ENCODE assay signal across 8 cellular contexts in the genomic region with DNA sequence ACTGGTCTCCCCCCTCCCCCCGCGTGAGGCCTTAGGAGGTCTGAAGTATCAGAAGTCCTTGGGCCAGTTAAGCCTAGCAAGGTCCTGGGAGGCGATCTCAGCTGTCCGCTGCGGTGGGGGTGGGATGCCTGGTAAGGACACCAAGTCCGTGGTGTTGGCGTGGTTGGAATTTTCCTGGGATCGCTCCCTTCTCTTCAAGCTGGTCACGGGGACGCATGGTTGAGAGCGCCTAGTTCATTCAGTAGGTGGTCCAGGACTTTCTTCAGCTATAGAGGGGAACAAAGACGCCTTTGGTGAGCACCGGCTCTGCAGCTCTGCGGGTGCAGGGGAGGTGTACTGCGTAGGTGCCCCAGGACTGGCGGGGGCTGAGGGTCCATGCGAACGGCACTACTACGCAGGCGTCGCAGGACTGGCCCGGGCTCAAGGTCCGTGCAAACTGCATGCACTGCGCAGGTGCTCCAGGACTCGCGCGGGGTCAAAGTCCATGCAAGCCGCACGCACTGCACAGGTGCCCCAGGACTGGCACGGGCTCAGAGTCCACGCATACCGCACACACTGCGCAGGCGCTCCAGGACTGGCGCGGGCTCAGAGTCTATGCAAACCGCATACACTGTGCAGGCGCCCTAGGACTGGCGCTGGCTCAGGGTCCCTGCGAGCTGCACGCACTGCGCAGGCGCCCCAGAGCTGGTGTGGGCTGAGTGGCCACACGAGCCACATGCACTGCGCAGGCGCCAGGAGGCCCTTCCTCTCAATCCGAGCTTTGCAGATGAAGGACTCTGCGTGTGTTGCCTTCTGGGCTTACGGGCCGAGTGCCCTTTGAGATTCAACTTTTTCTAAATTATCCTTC. TPM values are rescaled to one million over a fixed set of nuclear protein-coding genes. Genes with fewer than 3 reads are reported as not detected.
DNase-seq lines count a peak whose midpoint lies in the region; ATAC-seq and TF ChIP-seq lines count a peak whose summit lies in the region.

No MANE protein-coding gene starts in this region.

- no peaks in the 10 kb centered on the region for H3K27me3 ChIP-seq in left lung

- H3K27ac ChIP-seq in caudate nucleus (ENCODE audit: low read depth, low read length) (peak overlapping the region; percentile 61), left lung (peak overlapping the region; percentile 49 to 69)

- no peaks in the 10 kb centered on the region for H3K36me3 ChIP-seq in left lung

- TF ChIP-seq CTCF in left lung (IDR thresholded peaks at IDR 0.05) = no peak

- DNase-seq in COR-L47 (lab: John Stamatoyannopoulos, UW) (peak; percentile 79), LoVo (ENCODE audit: low spot score) (peak; percentile 89), caudate nucleus (lab: John Stamatoyannopoulos, UW) (peak in 58 of 61 donors; percentile 2 to 85 (median 62)), left lung (peak; percentile 88 to 92), DMS114 treated with DMSO at 0.1 percent for 48 hours (lab: John Stamatoyannopoulos, UW; ENCODE audit: unreplicated experiment) (no peak)
- peak in 3 of 4 experiments; percentile 15 to 27 (median 17) for DNase-seq in activated CD4-positive, CD25-positive, alpha-beta regulatory T cell (lab: John Stamatoyannopoulos, UW)
- peak; percentile 67 for DNase-seq in stimulated activated CD4-positive, alpha-beta T cell treated with anti-CD3 and anti-CD28 coated beads, Interleukin-4, amount 100 ng/mL, for 24 hours

- H3K9me3 ChIP-seq in left lung = no peaks in the 10 kb centered on the region

- ATAC-seq in left lung = peak; percentile 71
- no peak for ATAC-seq in HG03520 (IDR thresholded peaks at IDR 0.05; ENCODE audit: unreplicated experiment)

- peaks cover 8 to 52% of the 10 kb centered on the region in 2 donors for H3K4me1 ChIP-seq in left lung

- intact Hi-C loops in left lung (cut with DNase I) = no loop called here

- peak overlapping the region; percentile 25 to 30 for H3K4me3 ChIP-seq in left lung

RNA-seq across cellular contexts. Expression of gene HMGN1, which starts 36.6 kb away (rescaled TPM):
- 100 to 1,000 TPM; 161 to 206 TPM for total RNA-seq in left lung
